8 cellular contexts compared by ENCODE assay signal in genomic region chr2:147492471-147492870, GRCh38.
"Had no signal": no experiment of that assay in that cellular context is flagged by ENCODE, and none has a peak within 500 bp of the region (broad histone marks: within the 10 kb centered on the region; RNA-seq: fewer than 3 reads in every experiment).

No MANE protein-coding gene starts in this region.

- FAIRE-seq: G401.6, GM12878, GM12891, GM12892, GM18507, GM19239 had no signal

- H3K4me3 ChIP-seq: GM12878 had no signal

- DNase-seq: GDM1, GF-D8 had no signal

- ATAC-seq: GM12878 had no signal
